Comparison of ENCODE assay signal across 8 cellular contexts in genomic region chr12:121810833-121811433, GRCh38. TPM values are rescaled to one million over a fixed set of nuclear protein-coding genes. Genes with fewer than 3 reads are reported as not detected.
A peak's percentile ranks its signal among the peaks of the same experiment; 100 is the strongest.
DNase-seq lines count a peak whose midpoint lies in the region; ATAC-seq and TF ChIP-seq lines count a peak whose summit lies in the region.

No MANE protein-coding gene starts in this region.

- no peak for TF ChIP-seq CTCF in heart left ventricle (IDR thresholded peaks at IDR 0.05)
- TF ChIP-seq CTCF in right lobe of liver (IDR thresholded peaks at IDR 0.05): no peak
- no peak for TF ChIP-seq CTCF in upper lobe of right lung (IDR thresholded peaks at IDR 0.05)
- TF ChIP-seq CTCF in GM13976 (IDR thresholded peaks at IDR 0.05; ENCODE audit: borderline replicate concordance, control extremely low read depth, extremely low read depth, insufficient read depth, missing control alignments): no peak

- no peaks in the 10 kb centered on the region for H3K27me3 ChIP-seq in heart left ventricle
- no peaks in the 10 kb centered on the region for H3K27me3 ChIP-seq in right lobe of liver
- H3K27me3 ChIP-seq in upper lobe of right lung: no peaks in the 10 kb centered on the region

- DNase-seq in heart left ventricle (no peak), Right ventricle myocardium superior (no peak), right lobe of liver (no peak), upper lobe of right lung (no peak), GM13976 (ENCODE audit: low spot score) (no peak), A172 (ENCODE audit: low spot score) (no peak), NCI-H2196 (lab: John Stamatoyannopoulos, UW; ENCODE audit: unreplicated experiment) (no peak)
- DNase-seq in activated naive CD8-positive, alpha-beta T cell treated with anti-CD3 and anti-CD28 coated beads, Interleukin-2, amount 10 ng/mL, durations not matched to agents 7 days and 5 days: no peak

- H3K4me1 Mint-ChIP-seq in activated naive CD8-positive, alpha-beta T cell treated with anti-CD3 and anti-CD28 coated beads, Interleukin-2, amount 10 ng/mL, durations not matched to agents 7 days and 5 days: peaks cover 36% of the 10 kb centered on the region

- ATAC-seq in heart left ventricle (no peak), Right ventricle myocardium superior (ENCODE audit: poor library complexity) (no peak), right lobe of liver (no peak), upper lobe of right lung (no peak)
- ATAC-seq in activated naive CD8-positive, alpha-beta T cell treated with anti-CD3 and anti-CD28 coated beads, Interleukin-2, amount 10 ng/mL, durations not matched to agents 7 days and 5 days (ENCODE audit: low read depth): no peak

- intact Hi-C loops in heart left ventricle (cut with DNase I): loop anchor here in 7 of 10 donors (1.0 to 5.0 kb wide), 5 partner anchors 14 to 114 kb away; partner anchors contain the start of gene PSMD9 (in 2 of the 7)
- intact Hi-C loops in Right ventricle myocardium superior (cut with DNase I): no loop called here
- intact Hi-C loops in right lobe of liver (cut with DNase I): loop anchor here in 1 of 2 donors (10.0 kb wide), 1 partner anchor 84 kb away; no protein-coding TSS in a partner anchor
- intact Hi-C loops in upper lobe of right lung (cut with DNase I): no loop called here

- peaks cover 3 to 61% (median 49%) of the 10 kb centered on the region in 12 donors for H3K4me1 ChIP-seq in heart left ventricle
- peaks cover 0 to 50% (median 20%) of the 10 kb centered on the region in 4 donors for H3K4me1 ChIP-seq in right lobe of liver
- peaks cover 50% of the 10 kb centered on the region for H3K4me1 ChIP-seq in upper lobe of right lung

- H3K27me3 Mint-ChIP-seq in activated naive CD8-positive, alpha-beta T cell treated with anti-CD3 and anti-CD28 coated beads, Interleukin-2, amount 10 ng/mL, durations not matched to agents 7 days and 5 days: no peaks in the 10 kb centered on the region

- peaks cover 27% of the 10 kb centered on the region for H3K36me3 Mint-ChIP-seq in activated naive CD8-positive, alpha-beta T cell treated with anti-CD3 and anti-CD28 coated beads, Interleukin-2, amount 10 ng/mL, durations not matched to agents 7 days and 5 days

- H3K4me3 ChIP-seq in heart left ventricle (peak overlapping the region in 10 of 12 donors; percentile 2 to 76 (median 58)), right lobe of liver (peak overlapping the region; percentile 57 to 75 (median 69)), upper lobe of right lung (peak overlapping the region; percentile 70)

- in situ Hi-C loops in GM13976 (cut with MboI; ENCODE audit: low sequenced_read_pairs, unreplicated experiment): no loop called here

- H3K27ac ChIP-seq in heart left ventricle: peak overlapping the region in 7 of 12 donors; percentile 54 to 82 (median 73)
- H3K27ac ChIP-seq in right lobe of liver: peak overlapping the region in 2 of 3 donors; percentile 59 to 67
- peak overlapping the region; percentile 73 for H3K27ac ChIP-seq in upper lobe of right lung

- 56 to 66% (median 58%) methylated on average over 6 of the region's 6 CpGs for WGBS in heart left ventricle, 4 donors
- WGBS in right lobe of liver (ENCODE audit: insufficient coverage, low coverage, low lambda C conversion rate, missing lambda C conversion rate): 33% methylated on average over 3 of the region's 6 CpGs

- H3K27ac Mint-ChIP-seq in activated naive CD8-positive, alpha-beta T cell treated with anti-CD3 and anti-CD28 coated beads, Interleukin-2, amount 10 ng/mL, durations not matched to agents 7 days and 5 days: peak overlapping the region; percentile 80

- no peaks in the 10 kb centered on the region for H3K9me3 Mint-ChIP-seq in activated naive CD8-positive, alpha-beta T cell treated with anti-CD3 and anti-CD28 coated beads, Interleukin-2, amount 10 ng/mL, durations not matched to agents 7 days and 5 days

- POLR2A ChIA-PET in activated naive CD8-positive, alpha-beta T cell treated with anti-CD3 and anti-CD28 coated beads, Interleukin-2, amount 10 ng/mL, durations not matched to agents 7 days and 5 days (lab: Charles Lee): interaction anchor here (1.2 to 22.0 kb wide), 3 partner anchors 22 to 78 kb away, joined by 6 to 931 read pairs (median 16); partner anchors contain the start of genes PSMD9, RHOF and SETD1B

- peak overlapping the region; percentile 82 for H3K4me3 Mint-ChIP-seq in activated naive CD8-positive, alpha-beta T cell treated with anti-CD3 and anti-CD28 coated beads, Interleukin-2, amount 10 ng/mL, durations not matched to agents 7 days and 5 days

- TF ChIP-seq POLR2A in heart left ventricle (IDR thresholded peaks at IDR 0.05) (no peak), right lobe of liver (IDR thresholded peaks at IDR 0.05) (no peak)

- peaks cover 0 to 71% (median 53%) of the 10 kb centered on the region in 9 donors for H3K36me3 ChIP-seq in heart left ventricle
- peaks cover 0 to 46% (median 26%) of the 10 kb centered on the region in 4 donors for H3K36me3 ChIP-seq in right lobe of liver
- peaks cover 60% of the 10 kb centered on the region for H3K36me3 ChIP-seq in upper lobe of right lung

- H3K9me3 ChIP-seq in heart left ventricle (no peaks in the 10 kb centered on the region), right lobe of liver (no peaks in the 10 kb centered on the region), upper lobe of right lung (no peaks in the 10 kb centered on the region)

RNA-seq across cellular contexts. Expression of gene SETD1B, which starts 7.1 kb away (rescaled TPM):
- total RNA-seq in heart left ventricle (10 to 100 TPM in 5 of 9 donors, 1 to 10 TPM in 4; 6.2 to 17.0 (median 12.0) TPM), Right ventricle myocardium superior (8.6 TPM), right lobe of liver (10 to 100 TPM in 3 of 6 experiments, 1 to 10 TPM in 3; 3.7 to 20.0 (median 9.3) TPM), upper lobe of right lung (18.4 TPM)
- polyA plus RNA-seq in heart left ventricle: 1 to 10 TPM; 6.9 to 7.2 TPM
- 10 to 100 TPM; 45.0 to 46.8 TPM for total RNA-seq in activated naive CD8-positive, alpha-beta T cell treated with anti-CD3 and anti-CD28 coated beads, Interleukin-2, amount 10 ng/mL, durations not matched to agents 7 days and 5 days
- total RNA-seq in A172 (2014; rRNA removed; shearing (Covaris generic)): 1.9 and 2.4 TPM in 2 replicates

RNA-seq across cellular contexts. Expression of gene RHOF, which starts 17.4 kb away (rescaled TPM):
- total RNA-seq in heart left ventricle (10 to 100 TPM; 18.8 to 45.2 (median 26.6) TPM), Right ventricle myocardium superior (41.8 TPM), right lobe of liver (10 to 100 TPM in 2 of 6 experiments, 1 to 10 TPM in 4; 3.7 to 16.2 (median 5.0) TPM), upper lobe of right lung (41.0 TPM)
- polyA plus RNA-seq in heart left ventricle: 10 to 100 TPM; 18.8 to 23.8 TPM
- total RNA-seq in activated naive CD8-positive, alpha-beta T cell treated with anti-CD3 and anti-CD28 coated beads, Interleukin-2, amount 10 ng/mL, durations not matched to agents 7 days and 5 days: 100 to 1,000 TPM; 144 to 157 TPM
- total RNA-seq in A172 (2014; rRNA removed; shearing (Covaris generic)): 1.8 and 2.7 TPM in 2 replicates

RNA-seq across cellular contexts. Expression of gene HPD, which starts 47.7 kb away (rescaled TPM):
- 1 to 10 TPM in 7 of 9 donors, under 1 TPM in 2; 0.36 to 2.2 (median 1.5) TPM for total RNA-seq in heart left ventricle
- 1 to 10 TPM in 1 of 2 donors, under 1 TPM in 1; 0.55 to 1.1 TPM for polyA plus RNA-seq in heart left ventricle
- 2.7 TPM for total RNA-seq in Right ventricle myocardium superior
- total RNA-seq in activated naive CD8-positive, alpha-beta T cell treated with anti-CD3 and anti-CD28 coated beads, Interleukin-2, amount 10 ng/mL, durations not matched to agents 7 days and 5 days: not detected
- total RNA-seq in right lobe of liver: 1,000 to 10,000 TPM in 4 of 6 experiments, 100 to 1,000 TPM in 2; 649 to 1,803 (median 1,080) TPM
- total RNA-seq in upper lobe of right lung: 1.8 TPM
- total RNA-seq in A172 (2014; rRNA removed; shearing (Covaris generic)): 0.12 and 1.2 TPM in 2 replicates

Comparison
In these comparisons a context has a peak if more than half of its experiments do, and no peak if none do; other contexts are left out.
1. intact Hi-C loops: an anchor here in heart left ventricle (1.0 to 5.0 kb wide); none called in Right ventricle myocardium superior and upper lobe of right lung.
2. RNA of gene HPD, which starts 47.7 kb away (total RNA-seq): 649 to 1,803 TPM in right lobe of liver; 2.7 TPM in Right ventricle myocardium superior (single experiment), 1.8 TPM in upper lobe of right lung (single experiment), 0.36 to 2.2 TPM in heart left ventricle, 0.12 to 1.2 TPM in A172 and not detected in activated naive CD8-positive, alpha-beta T cell treated with anti-CD3 and anti-CD28 coated beads, Interleukin-2, amount 10 ng/mL, durations not matched to agents 7 days and 5 days; every median in the first group is over 100 times any median in the second.
3. Peak in every context shown above with its lines, with median percentiles within 50 percentile points of each other: H3K27ac ChIP-seq and H3K4me3 ChIP-seq.